ENCODE assay signal across 1 cellular context in genomic region chr18:9914584-9915290, GRCh38.
TF ChIP-seq lines count a peak whose summit lies in the region.

No MANE protein-coding gene starts in this region.

TF ChIP-seq in HEK293, 187 proteins besides CTCF, POLR2A, EP300 and RAD21 (continued from another document):
- peak; percentile 74; the same call in 1 of the 2 replicates for TF ChIP-seq ZBTB10 (tag by site-specific recombination; IDR thresholded peaks at IDR 0.05)
- TF ChIP-seq RBAK (tag by site-specific recombination; IDR thresholded peaks at IDR 0.05): no peak
- no peak for TF ChIP-seq ZNF514 (tag by site-specific recombination; IDR thresholded peaks at IDR 0.05)
- TF ChIP-seq KLF17 (tag by site-specific recombination; IDR thresholded peaks at IDR 0.05): no peak
- TF ChIP-seq ZSCAN18 (tag by site-specific recombination; IDR thresholded peaks at IDR 0.05): no peak
- peak; percentile 34; the same call in 1 of the 2 replicates for TF ChIP-seq MYNN (tag by site-specific recombination; IDR thresholded peaks at IDR 0.05; ENCODE audit: borderline replicate concordance)
- TF ChIP-seq EGR2 (tag by site-specific recombination; IDR thresholded peaks at IDR 0.05; ENCODE audit: low read depth): 0 out of 2 replicates have a peak, but pooled peaks have one; percentile 8
- TF ChIP-seq AEBP2 (tag by site-specific recombination; IDR thresholded peaks at IDR 0.05; ENCODE audit: borderline replicate concordance): no peak
- no peak for TF ChIP-seq ZNF473 (tag by site-specific recombination; IDR thresholded peaks at IDR 0.05)
- TF ChIP-seq ZNF391 (tag by site-specific recombination; IDR thresholded peaks at IDR 0.05; ENCODE audit: borderline replicate concordance, low read depth): no peak
- no peak for TF ChIP-seq ZNF121 (tag by site-specific recombination; IDR thresholded peaks at IDR 0.05)
- TF ChIP-seq ZNF624 (tag by site-specific recombination; IDR thresholded peaks at IDR 0.05): no peak
- no peak for TF ChIP-seq ZNF645 (tag by site-specific recombination; IDR thresholded peaks at IDR 0.05)
- TF ChIP-seq ZNF513 (tag by site-specific recombination; IDR thresholded peaks at IDR 0.05): no peak
- no peak for TF ChIP-seq ZNF549 (tag by site-specific recombination; IDR thresholded peaks at IDR 0.05)
- peak; percentile 56 for TF ChIP-seq ZIC2 (tag by site-specific recombination; IDR thresholded peaks at IDR 0.05)
- no peak for TF ChIP-seq ZNF274 (IDR thresholded peaks at IDR 0.05; ENCODE audit: low read length)
- TF ChIP-seq ZNF274 (tag by site-specific recombination; IDR thresholded peaks at IDR 0.05; ENCODE audit: borderline replicate concordance): no peak
- no peak for TF ChIP-seq GLI2 (tag by site-specific recombination; IDR thresholded peaks at IDR 0.05; ENCODE audit: borderline replicate concordance, low read depth)
- no peak for TF ChIP-seq ZNF571 (tag by site-specific recombination; IDR thresholded peaks at IDR 0.05)
- no peak for TF ChIP-seq ZNF24 (tag by site-specific recombination; IDR thresholded peaks at IDR 0.05)
- TF ChIP-seq ZNF544 (tag by site-specific recombination; IDR thresholded peaks at IDR 0.05): no peak
- TF ChIP-seq TRIM28 (IDR thresholded peaks at IDR 0.05; ENCODE audit: borderline replicate concordance, low read length): no peak
- peak; percentile 76 for TF ChIP-seq FEZF1 (tag by site-specific recombination; IDR thresholded peaks at IDR 0.05)
- peak; percentile 80 for TF ChIP-seq ZNF341 (tag by site-specific recombination; IDR thresholded peaks at IDR 0.05; ENCODE audit: low read depth)
- TF ChIP-seq YY1 (tag by site-specific recombination; IDR thresholded peaks at IDR 0.05): no peak
- TF ChIP-seq ZNF335 (tag by site-specific recombination; conservative IDR thresholded peaks at IDR 0.05): peak; percentile 82
- TF ChIP-seq ZNF830 (tag by site-specific recombination; IDR thresholded peaks at IDR 0.05; ENCODE audit: low read depth): no peak
- TF ChIP-seq ZNF112 (tag by site-specific recombination; IDR thresholded peaks at IDR 0.05): no peak
- TF ChIP-seq ZNF19 (tag by site-specific recombination; IDR thresholded peaks at IDR 0.05; ENCODE audit: low read depth): no peak
- TF ChIP-seq ZNF580 (tag by site-specific recombination; IDR thresholded peaks at IDR 0.05): no peak
- TF ChIP-seq YY2 (tag by site-specific recombination; IDR thresholded peaks at IDR 0.05): no peak; the same call in 1 of the 2 replicates
- TF ChIP-seq ZFP37 (tag by site-specific recombination; IDR thresholded peaks at IDR 0.05): peak; percentile 72; the same call in 1 of the 2 replicates
- no peak for TF ChIP-seq SCRT1 (tag by site-specific recombination; IDR thresholded peaks at IDR 0.05; ENCODE audit: borderline replicate concordance)
- peak; percentile 42 for TF ChIP-seq ZFHX2 (tag by site-specific recombination; conservative IDR thresholded peaks at IDR 0.05)
- TF ChIP-seq HIC1 (tag by site-specific recombination; IDR thresholded peaks at IDR 0.05): peak; percentile 87
- TF ChIP-seq PBX3 (CRISPR knock-in tag; IDR thresholded peaks at IDR 0.05): no peak
- TF ChIP-seq ZNF555 (tag by site-specific recombination; conservative IDR thresholded peaks at IDR 0.05): no peak
- TF ChIP-seq ZNF202 (tag by site-specific recombination; IDR thresholded peaks at IDR 0.05; ENCODE audit: borderline replicate concordance): no peak
- no peak for TF ChIP-seq ZBTB1 (tag by site-specific recombination; IDR thresholded peaks at IDR 0.05)
- no peak for TF ChIP-seq ZNF704 (tag by site-specific recombination; IDR thresholded peaks at IDR 0.05)
- 0 out of 2 replicates have a peak, but pooled peaks have one; percentile 26 for TF ChIP-seq ZNF692 (tag by site-specific recombination; IDR thresholded peaks at IDR 0.05)
- TF ChIP-seq ZNF23 (tag by site-specific recombination; IDR thresholded peaks at IDR 0.05; ENCODE audit: borderline replicate concordance): no peak
- TF ChIP-seq ZNF792 (tag by site-specific recombination; IDR thresholded peaks at IDR 0.05): 0 out of 2 replicates have a peak, but pooled peaks have one; percentile 46
- no peak for TF ChIP-seq BCL11B (tag by site-specific recombination; IDR thresholded peaks at IDR 0.05; ENCODE audit: low read depth)
- no peak for TF ChIP-seq ZNF623 (tag by site-specific recombination; IDR thresholded peaks at IDR 0.05)
- TF ChIP-seq GLI4 (tag by site-specific recombination; IDR thresholded peaks at IDR 0.05): no peak
